1 cellular context compared by ENCODE assay signal in the genomic region with DNA sequence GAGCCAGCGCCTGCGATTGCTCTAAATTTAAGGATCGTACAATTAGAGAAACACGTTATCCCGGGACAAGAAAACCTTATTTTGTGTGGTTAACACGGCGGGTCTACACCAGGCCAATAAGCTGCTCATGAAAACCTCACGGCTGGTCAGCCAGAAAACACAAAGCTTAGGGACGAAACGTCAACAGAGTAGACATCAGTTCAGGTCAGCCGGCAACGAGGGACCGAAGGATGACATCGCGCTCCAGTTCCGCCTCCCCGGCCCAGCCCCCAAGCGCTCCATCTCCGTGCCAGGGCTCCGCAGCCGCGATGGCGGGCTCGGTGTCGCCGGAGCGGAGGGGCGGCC.
TF ChIP-seq lines count a peak whose summit lies in the region.

No MANE protein-coding gene starts in this region.

TF ChIP-seq in GM23338, 12 proteins besides CTCF, POLR2A, EP300 and RAD21 (continued from another document):
- TF ChIP-seq, protein P1, sequence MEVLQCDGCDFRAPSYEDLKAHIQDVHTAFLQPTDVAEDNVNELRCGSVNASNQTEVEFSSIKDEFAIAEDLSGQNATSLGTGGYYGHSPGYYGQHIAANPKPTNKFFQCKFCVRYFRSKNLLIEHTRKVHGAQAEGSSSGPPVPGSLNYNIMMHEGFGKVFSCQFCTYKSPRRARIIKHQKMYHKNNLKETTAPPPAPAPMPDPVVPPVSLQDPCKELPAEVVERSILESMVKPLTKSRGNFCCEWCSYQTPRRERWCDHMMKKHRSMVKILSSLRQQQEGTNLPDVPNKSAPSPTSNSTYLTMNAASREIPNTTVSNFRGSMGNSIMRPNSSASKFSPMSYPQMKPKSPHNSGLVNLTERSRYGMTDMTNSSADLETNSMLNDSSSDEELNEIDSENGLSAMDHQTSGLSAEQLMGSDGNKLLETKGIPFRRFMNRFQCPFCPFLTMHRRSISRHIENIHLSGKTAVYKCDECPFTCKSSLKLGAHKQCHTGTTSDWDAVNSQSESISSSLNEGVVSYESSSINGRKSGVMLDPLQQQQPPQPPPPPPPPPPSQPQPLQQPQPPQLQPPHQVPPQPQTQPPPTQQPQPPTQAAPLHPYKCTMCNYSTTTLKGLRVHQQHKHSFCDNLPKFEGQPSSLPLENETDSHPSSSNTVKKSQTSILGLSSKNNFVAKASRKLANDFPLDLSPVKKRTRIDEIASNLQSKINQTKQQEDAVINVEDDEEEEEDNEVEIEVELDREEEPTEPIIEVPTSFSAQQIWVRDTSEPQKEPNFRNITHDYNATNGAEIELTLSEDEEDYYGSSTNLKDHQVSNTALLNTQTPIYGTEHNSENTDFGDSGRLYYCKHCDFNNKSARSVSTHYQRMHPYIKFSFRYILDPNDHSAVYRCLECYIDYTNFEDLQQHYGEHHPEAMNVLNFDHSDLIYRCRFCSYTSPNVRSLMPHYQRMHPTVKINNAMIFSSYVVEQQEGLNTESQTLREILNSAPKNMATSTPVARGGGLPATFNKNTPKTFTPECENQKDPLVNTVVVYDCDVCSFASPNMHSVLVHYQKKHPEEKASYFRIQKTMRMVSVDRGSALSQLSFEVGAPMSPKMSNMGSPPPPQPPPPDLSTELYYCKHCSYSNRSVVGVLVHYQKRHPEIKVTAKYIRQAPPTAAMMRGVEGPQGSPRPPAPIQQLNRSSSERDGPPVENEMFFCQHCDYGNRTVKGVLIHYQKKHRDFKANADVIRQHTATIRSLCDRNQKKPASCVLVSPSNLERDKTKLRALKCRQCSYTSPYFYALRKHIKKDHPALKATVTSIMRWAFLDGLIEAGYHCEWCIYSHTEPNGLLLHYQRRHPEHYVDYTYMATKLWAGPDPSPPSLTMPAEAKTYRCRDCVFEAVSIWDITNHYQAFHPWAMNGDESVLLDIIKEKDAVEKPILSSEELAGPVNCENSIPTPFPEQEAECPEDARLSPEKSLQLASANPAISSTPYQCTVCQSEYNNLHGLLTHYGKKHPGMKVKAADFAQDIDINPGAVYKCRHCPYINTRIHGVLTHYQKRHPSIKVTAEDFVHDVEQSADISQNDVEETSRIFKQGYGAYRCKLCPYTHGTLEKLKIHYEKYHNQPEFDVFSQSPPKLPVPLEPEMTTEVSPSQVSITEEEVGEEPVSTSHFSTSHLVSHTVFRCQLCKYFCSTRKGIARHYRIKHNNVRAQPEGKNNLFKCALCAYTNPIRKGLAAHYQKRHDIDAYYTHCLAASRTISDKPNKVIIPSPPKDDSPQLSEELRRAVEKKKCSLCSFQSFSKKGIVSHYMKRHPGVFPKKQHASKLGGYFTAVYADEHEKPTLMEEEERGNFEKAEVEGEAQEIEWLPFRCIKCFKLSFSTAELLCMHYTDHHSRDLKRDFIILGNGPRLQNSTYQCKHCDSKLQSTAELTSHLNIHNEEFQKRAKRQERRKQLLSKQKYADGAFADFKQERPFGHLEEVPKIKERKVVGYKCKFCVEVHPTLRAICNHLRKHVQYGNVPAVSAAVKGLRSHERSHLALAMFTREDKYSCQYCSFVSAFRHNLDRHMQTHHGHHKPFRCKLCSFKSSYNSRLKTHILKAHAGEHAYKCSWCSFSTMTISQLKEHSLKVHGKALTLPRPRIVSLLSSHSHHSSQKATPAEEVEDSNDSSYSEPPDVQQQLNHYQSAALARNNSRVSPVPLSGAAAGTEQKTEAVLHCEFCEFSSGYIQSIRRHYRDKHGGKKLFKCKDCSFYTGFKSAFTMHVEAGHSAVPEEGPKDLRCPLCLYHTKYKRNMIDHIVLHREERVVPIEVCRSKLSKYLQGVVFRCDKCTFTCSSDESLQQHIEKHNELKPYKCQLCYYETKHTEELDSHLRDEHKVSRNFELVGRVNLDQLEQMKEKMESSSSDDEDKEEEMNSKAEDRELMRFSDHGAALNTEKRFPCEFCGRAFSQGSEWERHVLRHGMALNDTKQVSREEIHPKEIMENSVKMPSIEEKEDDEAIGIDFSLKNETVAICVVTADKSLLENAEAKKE (CRISPR knock-in tag; IDR thresholded peaks at IDR 0.05) = no peak
- TF ChIP-seq, protein P2, sequence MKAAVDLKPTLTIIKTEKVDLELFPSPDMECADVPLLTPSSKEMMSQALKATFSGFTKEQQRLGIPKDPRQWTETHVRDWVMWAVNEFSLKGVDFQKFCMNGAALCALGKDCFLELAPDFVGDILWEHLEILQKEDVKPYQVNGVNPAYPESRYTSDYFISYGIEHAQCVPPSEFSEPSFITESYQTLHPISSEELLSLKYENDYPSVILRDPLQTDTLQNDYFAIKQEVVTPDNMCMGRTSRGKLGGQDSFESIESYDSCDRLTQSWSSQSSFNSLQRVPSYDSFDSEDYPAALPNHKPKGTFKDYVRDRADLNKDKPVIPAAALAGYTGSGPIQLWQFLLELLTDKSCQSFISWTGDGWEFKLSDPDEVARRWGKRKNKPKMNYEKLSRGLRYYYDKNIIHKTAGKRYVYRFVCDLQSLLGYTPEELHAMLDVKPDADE (IDR thresholded peaks at IDR 0.05) = no peak
- no peak for TF ChIP-seq EZH2phosphoT487 (IDR thresholded peaks at IDR 0.05; ENCODE audit: unreplicated experiment)
- no peak for TF ChIP-seq CREB1 (CRISPR knock-in tag; IDR thresholded peaks at IDR 0.05; ENCODE audit: low read depth)
